ENCODE assay signal across 28 cellular contexts in the genomic region with DNA sequence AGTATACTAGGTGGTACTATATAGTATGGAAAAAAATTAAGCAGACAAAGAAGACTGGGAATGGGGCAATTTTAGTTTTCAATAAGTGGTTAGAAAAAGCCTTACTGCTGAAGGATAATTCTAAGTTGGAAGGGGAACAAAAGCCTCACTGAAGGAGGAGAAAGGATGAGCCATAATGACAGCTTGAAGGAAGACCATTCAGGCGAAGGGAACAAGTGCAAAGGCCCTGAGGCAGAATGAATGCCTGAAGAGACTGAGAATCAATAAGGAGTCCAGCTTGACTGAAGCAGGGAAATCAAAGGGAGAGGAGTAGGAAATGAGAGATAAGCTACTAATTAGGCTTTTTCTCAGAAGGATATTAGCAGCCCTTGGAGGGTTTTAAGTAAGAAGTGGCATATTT. TPM values are rescaled to one million over a fixed set of nuclear protein-coding genes. Genes with fewer than 3 reads are reported as not detected.
DNase-seq lines count a peak whose midpoint lies in the region; ATAC-seq and TF ChIP-seq lines count a peak whose summit lies in the region.
"Had no signal": no experiment of that assay in that cellular context is flagged by ENCODE, and none has a peak within 500 bp of the region (broad histone marks: within the 10 kb centered on the region; RNA-seq: fewer than 3 reads in every experiment).

No MANE protein-coding gene starts in this region.

- no peak for TF ChIP-seq CTCF in gastroesophageal sphincter (IDR thresholded peaks at IDR 0.05)

- peak overlapping the region in 3 of 4 donors; percentile 64 to 80 (median 64) for H3K27ac ChIP-seq in gastroesophageal sphincter
- H3K27ac ChIP-seq: GM23248, RWPE1 had no signal

- no peak for DNase-seq in activated T-cell treated with anti-CD3 and anti-CD28 coated beads, Interleukin-2, amount 50 U/mL, for 72 hours
- no peak for DNase-seq in activated T-cell treated with anti-CD3 and anti-CD28 coated beads, Interleukin-2, amount 50 U/mL, for 1 hour
- peak; percentile 41 for DNase-seq in SK-MEL-5 (ENCODE audit: low read depth, low spot score)
- no peak for DNase-seq in NOMO-1 (lab: John Stamatoyannopoulos, UW; ENCODE audit: unreplicated experiment in 2 of 2)
- DNase-seq in DMS153 treated with DMSO at 0.1 percent for 48 hours (lab: John Stamatoyannopoulos, UW; ENCODE audit: unreplicated experiment): no peak
- no peak for DNase-seq in ureter (ENCODE audit: low spot score)
- DNase-seq: activated CD4-positive, alpha-beta T cell treated with anti-CD3 and anti-CD28 coated beads, Interleukin-2, amount 10 ng/mL, durations not matched to agents 24 days and 14 days; activated naive CD4-positive, alpha-beta T cell treated with Interleukin-2 at 50 U/mL for 16 hours; activated T-cell treated with anti-CD3 and anti-CD28 coated beads, Interleukin-2, amount 50 U/mL, for 48 hours; DMS53; effector memory CD4-positive, alpha-beta T cell; erythroblast; GM23248; HFFc6; hippocampal formation; KG1; NCI-H1417 treated with DMSO at 0.1 percent for 48 hours; NCI-H2081; NCI-H446; NCI-H82; stimulated activated CD8-positive, alpha-beta memory T cell treated with anti-CD3 and anti-CD28 coated beads, Interleukin-4, amount 100 ng/mL, for 48 hours had no signal

- peaks cover 26% of the 10 kb centered on the region for H3K4me1 Mint-ChIP-seq in activated T-cell treated with anti-CD3 and anti-CD28 coated beads, Interleukin-2, amount 50 U/mL, for 72 hours (ENCODE audit: low read depth)
- peaks cover 48% of the 10 kb centered on the region for H3K4me1 Mint-ChIP-seq in stimulated activated memory B cell treated with anti-CD40 and anti-IgM and Interleukin-4, amounts not matched to agents 10 μg/mL and 1 μg/mL and 100 μg/mL, for 72 hours

- H3K4me1 ChIP-seq in gastroesophageal sphincter: peaks cover 2 to 26% (median 6%) of the 10 kb centered on the region in 3 donors
- H3K4me1 ChIP-seq: breast epithelium had no signal

- no peaks in the 10 kb centered on the region for H3K27me3 ChIP-seq in gastroesophageal sphincter
- H3K27me3 ChIP-seq: breast epithelium had no signal

- H3K36me3 Mint-ChIP-seq in activated T-cell treated with anti-CD3 and anti-CD28 coated beads, Interleukin-2, amount 50 U/mL, for 72 hours (ENCODE audit: insufficient read depth in 2 of 2): no peaks in the 10 kb centered on the region
- H3K36me3 Mint-ChIP-seq in stimulated activated memory B cell treated with anti-CD40 and anti-IgM and Interleukin-4, amounts not matched to agents 10 μg/mL and 1 μg/mL and 100 μg/mL, for 72 hours: peaks cover 6% of the 10 kb centered on the region
- H3K36me3 Mint-ChIP-seq: natural killer cell treated with Interleukin-12 subunit alpha and Interleukin-12 subunit beta and Interleukin-15 and Interleukin-18, amount 100 ng/mL, for 72 hours had no signal

- no peak overlapping the region for H3K4me3 ChIP-seq in gastroesophageal sphincter
- H3K4me3 ChIP-seq: GM23248, skin epidermis had no signal

- H3K27me3 Mint-ChIP-seq in activated T-cell treated with anti-CD3 and anti-CD28 coated beads, Interleukin-2, amount 50 U/mL, for 72 hours (ENCODE audit: low read depth): no peaks in the 10 kb centered on the region
- H3K27me3 Mint-ChIP-seq in stimulated activated memory B cell treated with anti-CD40 and anti-IgM and Interleukin-4, amounts not matched to agents 10 μg/mL and 1 μg/mL and 100 μg/mL, for 72 hours: no peaks in the 10 kb centered on the region

- ATAC-seq in activated T-cell treated with anti-CD3 and anti-CD28 coated beads, Interleukin-2, amount 50 U/mL, for 72 hours (replicated peaks in 1 of 2): no peak
- no peak for ATAC-seq in gastroesophageal sphincter
- ATAC-seq in stimulated activated memory B cell treated with anti-CD40 and anti-IgM and Interleukin-4, amounts not matched to agents 10 μg/mL and 1 μg/mL and 100 μg/mL, for 72 hours: no peak
- ATAC-seq: natural killer cell treated with Interleukin-12 subunit alpha and Interleukin-12 subunit beta and Interleukin-15 and Interleukin-18, amount 100 ng/mL, for 72 hours had no signal

- H3K4me3 Mint-ChIP-seq in activated T-cell treated with anti-CD3 and anti-CD28 coated beads, Interleukin-2, amount 50 U/mL, for 72 hours: no peak overlapping the region
- H3K4me3 Mint-ChIP-seq in stimulated activated memory B cell treated with anti-CD40 and anti-IgM and Interleukin-4, amounts not matched to agents 10 μg/mL and 1 μg/mL and 100 μg/mL, for 72 hours: no peak overlapping the region
- H3K4me3 Mint-ChIP-seq: activated CD4-positive, alpha-beta T cell treated with anti-CD3 and anti-CD28 coated beads, Interleukin-2, amount 10 ng/mL, durations not matched to agents 24 days and 14 days; HFFc6; natural killer cell treated with Interleukin-12 subunit alpha and Interleukin-12 subunit beta and Interleukin-15 and Interleukin-18, amount 100 ng/mL, for 72 hours; T-helper 2 cell treated with Interferon-gamma antibody and Interleukin-4, amounts not matched to agents 5 μg/mL and 100 μg/mL, for 36 hours had no signal

- peak overlapping the region; percentile 39 for H3K27ac Mint-ChIP-seq in activated T-cell treated with anti-CD3 and anti-CD28 coated beads, Interleukin-2, amount 50 U/mL, for 72 hours
- H3K27ac Mint-ChIP-seq in stimulated activated memory B cell treated with anti-CD40 and anti-IgM and Interleukin-4, amounts not matched to agents 10 μg/mL and 1 μg/mL and 100 μg/mL, for 72 hours: peak overlapping the region; percentile 63
- H3K27ac Mint-ChIP-seq: activated CD4-positive, alpha-beta T cell treated with anti-CD3 and anti-CD28 coated beads, Interleukin-2, amount 10 ng/mL, durations not matched to agents 24 days and 14 days; HFFc6; T-helper 2 cell treated with Interferon-gamma antibody and Interleukin-4, amounts not matched to agents 5 μg/mL and 100 μg/mL, for 36 hours had no signal

- 100% methylated on average over 1 of the region's 1 CpG for WGBS in gastroesophageal sphincter (ENCODE audit: low coverage in 1 of 2), 2 donors

- H3K9me3 ChIP-seq in gastroesophageal sphincter: no peaks in the 10 kb centered on the region
- H3K9me3 ChIP-seq: breast epithelium had no signal

- no peaks in the 10 kb centered on the region for H3K9me3 Mint-ChIP-seq in activated T-cell treated with anti-CD3 and anti-CD28 coated beads, Interleukin-2, amount 50 U/mL, for 72 hours
- no peaks in the 10 kb centered on the region for H3K9me3 Mint-ChIP-seq in stimulated activated memory B cell treated with anti-CD40 and anti-IgM and Interleukin-4, amounts not matched to agents 10 μg/mL and 1 μg/mL and 100 μg/mL, for 72 hours
- H3K9me3 Mint-ChIP-seq: activated CD4-positive, alpha-beta T cell treated with anti-CD3 and anti-CD28 coated beads, Interleukin-2, amount 10 ng/mL, durations not matched to agents 24 days and 14 days; HFFc6; natural killer cell treated with Interleukin-12 subunit alpha and Interleukin-12 subunit beta and Interleukin-15 and Interleukin-18, amount 100 ng/mL, for 72 hours; T-helper 2 cell treated with Interferon-gamma antibody and Interleukin-4, amounts not matched to agents 5 μg/mL and 100 μg/mL, for 36 hours had no signal

- in situ Hi-C loops in SK-MEL-5 (cut with HindIII; ENCODE audit: low pct_unique_long_range_greater_than_20kb, low sequenced_read_pairs): loop anchor here (25.0 kb wide), 1 partner anchor 118 kb away; a partner anchor contains a TSS

- no peak for TF ChIP-seq POLR2A in gastroesophageal sphincter (IDR thresholded peaks at IDR 0.05)

- H3K36me3 ChIP-seq in gastroesophageal sphincter: no peaks in the 10 kb centered on the region
- H3K36me3 ChIP-seq: breast epithelium had no signal

- TF ChIP-seq EP300 in gastroesophageal sphincter (IDR thresholded peaks at IDR 0.05): no peak

RNA-seq across cellular contexts. Expression of a gene that starts 28.5 kb away (rescaled TPM):
- total RNA-seq in activated T-cell treated with anti-CD3 and anti-CD28 coated beads, Interleukin-2, amount 50 U/mL, for 72 hours: 10 to 100 TPM; 13.8 to 15.4 TPM
- 3.2 and 6.2 TPM in 2 replicates for total RNA-seq in SK-MEL-5 (2014; rRNA removed; shearing (Covaris generic))
- 7.7 and 11.5 TPM in 2 replicates for polyA plus RNA-seq in SK-MEL-5 (2015; cell fraction: cytosol; rRNA removed)
- polyA plus RNA-seq in SK-MEL-5 (2015; cell fraction: nucleus; rRNA removed): 26.9 and 38.7 TPM in 2 replicates
- total RNA-seq in gastroesophageal sphincter: 10 to 100 TPM; 13.9 to 24.8 (median 17.5) TPM
- 94.4 TPM for total RNA-seq in ureter
